Comparison of ENCODE assay signal across 9 cellular contexts in the genomic region with DNA sequence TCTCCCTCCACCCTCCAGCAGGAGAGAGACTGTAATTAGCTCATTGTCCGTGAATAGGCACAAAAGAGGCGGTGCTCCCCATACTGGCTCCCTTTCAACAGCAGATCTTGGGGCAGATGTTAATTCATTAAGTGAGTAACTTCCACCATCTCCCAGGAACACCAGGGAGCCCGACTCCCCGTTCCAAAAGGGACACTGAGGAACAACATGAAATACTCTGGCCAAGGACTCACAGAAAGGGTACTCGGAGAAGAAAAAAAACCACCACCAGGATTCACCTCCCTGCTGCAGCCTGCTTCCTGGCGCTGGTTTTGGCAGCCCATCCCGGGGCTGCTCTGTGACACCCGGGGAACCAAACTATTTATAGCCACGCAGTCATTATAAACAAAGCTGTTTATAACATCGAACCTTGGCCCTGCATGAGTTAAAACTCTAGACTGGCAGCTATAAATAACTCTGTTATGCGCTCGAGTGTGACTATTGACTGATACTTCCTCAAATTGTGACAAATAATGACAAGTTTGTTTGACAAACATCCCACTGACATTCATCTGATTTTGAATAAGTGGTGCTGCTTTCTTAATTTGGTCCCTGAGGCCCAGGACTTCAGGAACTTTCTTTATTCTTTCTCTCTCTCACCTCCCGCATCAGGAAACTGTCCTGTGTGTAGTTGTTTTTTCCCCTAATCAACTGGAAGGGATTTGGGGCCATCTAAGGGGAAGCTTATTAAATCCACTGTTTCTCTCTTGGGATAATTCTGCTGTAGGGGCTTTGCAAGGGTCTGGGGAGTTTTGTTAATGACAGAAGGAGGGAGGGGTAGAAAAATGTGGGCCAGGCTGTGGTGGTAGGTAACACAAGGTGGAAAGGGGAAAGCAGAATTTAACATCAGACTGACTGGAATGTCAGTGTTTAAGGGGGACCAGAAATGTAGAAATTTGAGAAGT.
DNase-seq lines count a peak whose midpoint lies in the region; ATAC-seq and TF ChIP-seq lines count a peak whose summit lies in the region.
"Had no signal": no experiment of that assay in that cellular context is flagged by ENCODE, and none has a peak within 500 bp of the region (broad histone marks: within the 10 kb centered on the region; RNA-seq: fewer than 3 reads in every experiment).

No MANE protein-coding gene starts in this region.

- H3K4me3 ChIP-seq in stomach smooth muscle (ENCODE audit: low read length in 2 of 2), result peak overlapping the region; percentile 53 to 67

- intact Hi-C loops in left ventricle myocardium superior (cut with micrococcal nuclease), result no loop called here

- ATAC-seq in WTC11, result peak; percentile 8
- peak; percentile 96 for ATAC-seq in left ventricle myocardium superior
- no peak for ATAC-seq in GM18519 (IDR thresholded peaks at IDR 0.05; ENCODE audit: low FRiP score, unreplicated experiment)
- ATAC-seq in HG02852 (IDR thresholded peaks at IDR 0.05; ENCODE audit: unreplicated experiment), result no peak

- peaks cover 82% of the 10 kb centered on the region for H3K4me1 Mint-ChIP-seq in WTC11

- peak overlapping the region; percentile 25 to 43 for H3K9ac ChIP-seq in stomach smooth muscle (ENCODE audit: low read length in 2 of 2)

- POLR2A ChIA-PET in WTC11 (lab: Charles Lee), result no interaction called here

- DNase-seq in ELF-1 (ENCODE audit: low read depth, low spot score) (peak; percentile 54), Kasumi-1 (lab: John Stamatoyannopoulos, UW) (peak; percentile 31 to 57), WTC11 (ENCODE audit: low spot score) (no peak), left ventricle myocardium superior (peak; percentile 80)
- DNase-seq in activated effector memory CD4-positive, alpha-beta T cell treated with anti-CD3 and anti-CD28 coated beads, Interleukin-2, amount 50 U/mL, for 16 hours, result no peak

- CTCF ChIA-PET in WTC11 (lab: Charles Lee), result interaction anchor here (0.8 to 2.1 kb wide), 8 partner anchors 26 to 636 kb away, joined by 3 to 7 read pairs (median 3); no protein-coding TSS in a partner anchor

- no peaks in the 10 kb centered on the region for H3K9me3 ChIP-seq in stomach smooth muscle (ENCODE audit: control insufficient read depth in 2 of 2, low read length in 2 of 2)

- no peak overlapping the region for H3K27ac ChIP-seq in stomach smooth muscle (ENCODE audit: low read length)
- H3K27ac ChIP-seq: epithelial cell of prostate had no signal

- H3K36me3 Mint-ChIP-seq in WTC11, result no peaks in the 10 kb centered on the region

- peak overlapping the region; percentile 96 for H3K27ac Mint-ChIP-seq in WTC11

- peaks cover 9% of the 10 kb centered on the region for H3K4me1 ChIP-seq in stomach smooth muscle (ENCODE audit: control insufficient read depth, insufficient read depth, low read length)

- H3K9me3 Mint-ChIP-seq in WTC11, result no peaks in the 10 kb centered on the region

- H3K4me3 Mint-ChIP-seq in WTC11, result peak overlapping the region; percentile 47

- no peaks in the 10 kb centered on the region for H3K27me3 ChIP-seq in stomach smooth muscle (ENCODE audit: control insufficient read depth in 1 of 2, insufficient read depth in 2 of 2, low read length in 2 of 2)

- no peaks in the 10 kb centered on the region for H3K27me3 Mint-ChIP-seq in WTC11 (ENCODE audit: low read depth)

- no peak for TF ChIP-seq CTCF in WTC11 (IDR thresholded peaks at IDR 0.05)

- H3K36me3 ChIP-seq in stomach smooth muscle (ENCODE audit: control insufficient read depth in 2 of 2, insufficient read depth in 2 of 2, low read length in 2 of 2), result no peaks in the 10 kb centered on the region

TF ChIP-seq in WTC11, 78 proteins besides CTCF, POLR2A, EP300 and RAD21:
- peak; percentile 48; the same call in 1 of the 2 replicates for TF ChIP-seq ZNF263 (CRISPR knock-in tag; IDR thresholded peaks at IDR 0.05; ENCODE audit: low read depth)
- TF ChIP-seq ZNF396 (CRISPR knock-in tag; IDR thresholded peaks at IDR 0.05; ENCODE audit: borderline replicate concordance), result no peak

Comparison
In these comparisons a context has a peak if more than half of its experiments do, and no peak if none do; other contexts are left out.
1. DNase-seq: peak in ELF-1 (single experiment), Kasumi-1 (2 of 2) and left ventricle myocardium superior (single experiment); none in WTC11 (single experiment) and activated effector memory CD4-positive, alpha-beta T cell treated with anti-CD3 and anti-CD28 coated beads, Interleukin-2, amount 50 U/mL, for 16 hours (single experiment).
2. ATAC-seq: peak in WTC11 (single experiment) and left ventricle myocardium superior (single experiment); none in GM18519 (single experiment) and HG02852 (single experiment).